24 cellular contexts compared by ENCODE assay signal in genomic region chr9:3247211-3247610, GRCh38.
"Had no signal": no experiment of that assay in that cellular context is flagged by ENCODE, and none has a peak within 500 bp of the region (broad histone marks: within the 10 kb centered on the region; RNA-seq: fewer than 3 reads in every experiment).

No MANE protein-coding gene starts in this region.

- H3K9me3 Mint-ChIP-seq: mesothelial cell of epicardium; naive B cell; naive thymus-derived CD8-positive, alpha-beta T cell had no signal

- H3K4me3 Mint-ChIP-seq: mesothelial cell of epicardium; naive B cell; naive thymus-derived CD8-positive, alpha-beta T cell had no signal

- H3K27ac ChIP-seq: coronary artery, dorsolateral prefrontal cortex, esophagus muscularis mucosa, foreskin keratinocyte, heart right ventricle, left lung, lower lobe of right lung had no signal

- H3K27me3 ChIP-seq: dorsolateral prefrontal cortex, esophagus muscularis mucosa, foreskin keratinocyte, heart right ventricle, left lung had no signal

- H3K27me3 Mint-ChIP-seq: naive B cell; naive thymus-derived CD8-positive, alpha-beta T cell had no signal

- DNase-seq: dermis blood vessel endothelial cell; dorsolateral prefrontal cortex; effector CD4-positive, alpha-beta T cell; effector memory CD4-positive, alpha-beta T cell; foreskin keratinocyte; glutamatergic neuron; head of caudate nucleus; heart right ventricle; hippocampal formation; left cardiac atrium; left lung; left ventricle myocardium superior; lower lobe of right lung; mesenchymal stem cell; mucosa of descending colon; naive B cell; naive thymus-derived CD8-positive, alpha-beta T cell had no signal

- H3K4me1 Mint-ChIP-seq: mesothelial cell of epicardium had no signal

- FAIRE-seq: endothelial cell of umbilical vein, frontal cortex, islet of Langerhans, keratinocyte had no signal

- H3K4me3 ChIP-seq: coronary artery, dorsolateral prefrontal cortex, esophagus muscularis mucosa, heart right ventricle, left lung, lower lobe of right lung, mucosa of descending colon had no signal

- H3K9me3 ChIP-seq: esophagus muscularis mucosa, heart right ventricle, left lung, lower lobe of right lung, mucosa of descending colon had no signal

- H3K4me1 ChIP-seq: esophagus muscularis mucosa, foreskin keratinocyte, left lung, lower lobe of right lung had no signal

- H3K27ac Mint-ChIP-seq: mesothelial cell of epicardium; naive thymus-derived CD8-positive, alpha-beta T cell had no signal

- ATAC-seq: foreskin keratinocyte; heart right ventricle; left cardiac atrium; left lung; left ventricle myocardium superior; lower lobe of right lung; mucosa of descending colon; naive thymus-derived CD8-positive, alpha-beta T cell had no signal
